8 cellular contexts compared by ENCODE assay signal in the genomic region with DNA sequence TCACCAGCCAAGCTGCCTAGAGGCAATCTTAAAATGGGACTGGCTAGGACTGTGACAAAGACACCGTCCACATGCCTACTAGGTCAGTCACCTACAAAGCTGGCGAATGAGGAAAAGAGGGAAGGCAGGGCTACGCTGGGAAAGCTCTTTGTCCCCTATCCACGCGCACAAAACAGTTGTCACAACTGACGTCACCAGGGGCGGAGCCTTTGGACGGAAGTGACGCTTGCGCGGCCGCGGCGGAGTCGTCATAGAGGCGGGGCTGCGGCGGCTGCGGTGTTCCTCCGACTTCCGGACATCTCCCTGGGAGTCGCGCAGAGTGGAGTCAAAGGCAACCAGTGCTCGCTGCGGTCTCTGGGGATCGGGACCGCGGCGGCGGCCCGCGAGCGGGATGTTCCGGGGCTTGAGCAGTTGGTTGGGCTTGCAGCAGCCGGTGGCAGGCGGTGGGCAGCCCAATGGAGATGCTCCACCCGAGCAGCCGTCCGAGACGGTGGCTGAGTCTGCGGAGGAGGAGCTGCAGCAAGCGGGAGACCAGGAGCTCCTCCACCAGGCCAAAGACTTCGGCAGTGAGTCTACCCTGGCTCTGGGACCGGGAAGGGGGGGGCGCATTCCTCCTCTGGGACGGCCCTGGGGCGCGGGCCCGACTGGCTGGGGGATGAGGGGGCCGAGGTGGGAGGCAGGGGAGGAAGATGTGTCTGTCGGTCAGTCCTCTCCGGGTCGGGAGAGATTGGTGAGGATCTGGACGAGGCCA.
A peak's percentile ranks its signal among the peaks of the same experiment; 100 is the strongest.
DNase-seq lines count a peak whose midpoint lies in the region; ATAC-seq and TF ChIP-seq lines count a peak whose summit lies in the region.

Gene SYAP1 (plus strand): TSS at position 279 of the 751 bp plus-strand sequence. CDS start 113 bp downstream, at position 392.

- H3K9ac ChIP-seq in ES-I3 (ENCODE audit: low read depth, low read length), result peak within 1 kb of the TSS; percentile 67
- peak within 1 kb of the TSS; percentile 99 for H3K9ac ChIP-seq in MM.1S (ENCODE audit: low read length)

- peak within 1 kb of the TSS; percentile 52 for H2AFZ ChIP-seq in MM.1S (ENCODE audit: low read length)

- H3K4me2 ChIP-seq in MM.1S (ENCODE audit: low read depth, low read length), result peak within 1 kb of the TSS; percentile 99

- ATAC-seq in stimulated activated naive CD8-positive, alpha-beta T cell treated with anti-CD3 and anti-CD28 coated beads, Interleukin-15, amount 100 ng/mL, for 72 hours, result peak; percentile 98

- H3K4me3 Mint-ChIP-seq in nephron progenitor cell, result peak within 1 kb of the TSS; percentile 94
- H3K4me3 Mint-ChIP-seq in stimulated activated naive CD8-positive, alpha-beta T cell treated with anti-CD3 and anti-CD28 coated beads, Interleukin-15, amount 100 ng/mL, for 72 hours, result peak within 1 kb of the TSS; percentile 96 to 98

- H3K9me3 Mint-ChIP-seq in nephron progenitor cell, result no peaks in the 10 kb centered on the region
- H3K9me3 Mint-ChIP-seq in stimulated activated naive CD8-positive, alpha-beta T cell treated with anti-CD3 and anti-CD28 coated beads, Interleukin-15, amount 100 ng/mL, for 72 hours, result no peaks in the 10 kb centered on the region

- peaks cover 48% of the 10 kb centered on the region for H3K79me2 ChIP-seq in MM.1S (ENCODE audit: low read length)

- H3K9me3 ChIP-seq in ES-I3 (ENCODE audit: control insufficient read depth, insufficient read depth, low read length) (no peaks in the 10 kb centered on the region), HAP-1 (no peaks in the 10 kb centered on the region), MM.1S (replicated peaks; ENCODE audit: insufficient read depth, low read length) (no peaks in the 10 kb centered on the region)

- H3K36me3 ChIP-seq in ES-I3 (ENCODE audit: insufficient read depth, low read length) (no peaks in the 10 kb centered on the region), HAP-1 (replicated peaks) (no peaks in the 10 kb centered on the region), MM.1S (replicated peaks; ENCODE audit: insufficient read depth, low read length) (no peaks in the 10 kb centered on the region)

- H3K4me3 ChIP-seq in HAP-1 (peak within 1 kb of the TSS; percentile 88), MM.1S (ENCODE audit: low read length) (peak within 1 kb of the TSS; percentile 92)

- H3K9me2 ChIP-seq in MM.1S (replicated peaks; ENCODE audit: insufficient read depth, low read length), result no peaks in the 10 kb centered on the region

- TF ChIP-seq CTCF in MM.1S (IDR thresholded peaks at IDR 0.05; ENCODE audit: low read length) (no peak), nephron progenitor cell (IDR thresholded peaks at IDR 0.05) (no peak)

- peaks cover 4% of the 10 kb centered on the region; the same call in 1 of the 2 replicates for H3F3A ChIP-seq in MM.1S (ENCODE audit: insufficient read depth, low read length)

- H3K36me3 Mint-ChIP-seq in nephron progenitor cell (ENCODE audit: low read depth), result peaks cover 35% of the 10 kb centered on the region

- H3K27me3 ChIP-seq in HAP-1 (ENCODE audit: low read depth) (no peaks in the 10 kb centered on the region), MM.1S (replicated peaks; ENCODE audit: insufficient read depth, low read length) (no peaks in the 10 kb centered on the region)

- H3K27me3 Mint-ChIP-seq in nephron progenitor cell (ENCODE audit: low read depth, poor library complexity), result peaks cover 3% of the 10 kb centered on the region
- no peaks in the 10 kb centered on the region for H3K27me3 Mint-ChIP-seq in stimulated activated naive CD8-positive, alpha-beta T cell treated with anti-CD3 and anti-CD28 coated beads, Interleukin-15, amount 100 ng/mL, for 72 hours

- H3K4me1 Mint-ChIP-seq in nephron progenitor cell, result peaks cover 57% of the 10 kb centered on the region
- peaks cover 19% of the 10 kb centered on the region for H3K4me1 Mint-ChIP-seq in stimulated activated naive CD8-positive, alpha-beta T cell treated with anti-CD3 and anti-CD28 coated beads, Interleukin-15, amount 100 ng/mL, for 72 hours

- peak; percentile 97 to 99 for DNase-seq in HAP-1 (ENCODE audit: low spot score in 2 of 2)
- peak; percentile 92 for DNase-seq in MM.1S
- peak; percentile 44 for DNase-seq in SIG-M5 (lab: John Stamatoyannopoulos, UW)
- DNase-seq in activated gamma-delta T cell (lab: John Stamatoyannopoulos, UW), result peak; percentile 97
- peak; percentile 89 for DNase-seq in fibroblast of the conjunctiva (ENCODE audit: low read depth)
- DNase-seq in nephron progenitor cell, result peak; percentile 99
- DNase-seq in stimulated activated naive CD8-positive, alpha-beta T cell treated with anti-CD3 and anti-CD28 coated beads, Interleukin-15, amount 100 ng/mL, for 72 hours, result peak; percentile 82 to 90

- no peaks in the 10 kb centered on the region for H4K20me1 ChIP-seq in MM.1S (ENCODE audit: insufficient read depth, low read length)

- peak within 1 kb of the TSS; percentile 96 for H3K27ac ChIP-seq in MM.1S (ENCODE audit: low read length)

- no peaks in the 10 kb centered on the region for H3K4me1 ChIP-seq in ES-I3 (ENCODE audit: insufficient read depth, low read length)
- peaks cover 4% of the 10 kb centered on the region for H3K4me1 ChIP-seq in HAP-1
- no peaks in the 10 kb centered on the region for H3K4me1 ChIP-seq in MM.1S (ENCODE audit: low read length)

- in situ Hi-C loops in HAP-1 (cut with MboI; ENCODE audit: low sequenced_read_pairs), result loop anchor here (5.0 kb wide), 1 partner anchor 53 kb away; no protein-coding TSS in a partner anchor

- peak within 1 kb of the TSS; percentile 100 for H3K27ac Mint-ChIP-seq in nephron progenitor cell
- peak within 1 kb of the TSS; percentile 95 to 98 for H3K27ac Mint-ChIP-seq in stimulated activated naive CD8-positive, alpha-beta T cell treated with anti-CD3 and anti-CD28 coated beads, Interleukin-15, amount 100 ng/mL, for 72 hours

Comparison
In these comparisons a context has a peak if more than half of its experiments do, and no peak if none do; other contexts are left out.
1. Peak in every context shown above with its lines: DNase-seq, ATAC-seq, H3K4me3 ChIP-seq and H3K27ac ChIP-seq.
2. DNase-seq: peak in every context shown above with its lines; median percentile 99 in nephron progenitor cell; 98 in HAP-1; 97 in activated gamma-delta T cell; 92 in MM.1S; 89 in fibroblast of the conjunctiva; 86 in stimulated activated naive CD8-positive, alpha-beta T cell treated with anti-CD3 and anti-CD28 coated beads, Interleukin-15, amount 100 ng/mL, for 72 hours; 44 in SIG-M5.